1 cellular context compared by ENCODE assay signal in the genomic region with DNA sequence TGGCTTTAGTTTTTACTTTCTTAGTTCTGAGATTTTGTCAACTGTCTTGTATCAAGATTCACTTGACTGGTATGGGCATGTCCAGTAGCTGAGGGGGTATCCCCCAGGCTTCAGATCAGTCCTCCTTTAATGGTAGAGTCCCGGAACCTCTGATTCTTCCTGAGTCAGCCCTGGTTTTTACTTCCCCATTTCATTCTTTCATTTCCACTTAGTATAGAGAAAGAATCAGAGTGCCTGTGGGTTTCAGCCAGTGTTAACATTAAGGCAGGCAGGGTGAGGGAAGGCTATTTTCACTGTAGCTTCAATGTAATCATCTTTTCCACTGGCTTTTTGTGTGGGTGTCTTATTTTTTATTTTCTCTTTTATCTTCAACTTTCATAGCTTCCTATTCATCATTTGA.
TF ChIP-seq lines count a peak whose summit lies in the region.

No MANE protein-coding gene starts in this region.

TF ChIP-seq in K562, 482 proteins besides CTCF, POLR2A, EP300 and RAD21 (continued from another document):
- TF ChIP-seq, protein P1, sequence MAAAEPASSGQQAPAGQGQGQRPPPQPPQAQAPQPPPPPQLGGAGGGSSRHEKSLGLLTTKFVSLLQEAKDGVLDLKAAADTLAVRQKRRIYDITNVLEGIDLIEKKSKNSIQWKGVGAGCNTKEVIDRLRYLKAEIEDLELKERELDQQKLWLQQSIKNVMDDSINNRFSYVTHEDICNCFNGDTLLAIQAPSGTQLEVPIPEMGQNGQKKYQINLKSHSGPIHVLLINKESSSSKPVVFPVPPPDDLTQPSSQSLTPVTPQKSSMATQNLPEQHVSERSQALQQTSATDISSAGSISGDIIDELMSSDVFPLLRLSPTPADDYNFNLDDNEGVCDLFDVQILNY (CRISPR knock-in tag; IDR thresholded peaks at IDR 0.05) = no peak
- TF ChIP-seq, protein P2, sequence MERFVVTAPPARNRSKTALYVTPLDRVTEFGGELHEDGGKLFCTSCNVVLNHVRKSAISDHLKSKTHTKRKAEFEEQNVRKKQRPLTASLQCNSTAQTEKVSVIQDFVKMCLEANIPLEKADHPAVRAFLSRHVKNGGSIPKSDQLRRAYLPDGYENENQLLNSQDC (CRISPR knock-in tag; IDR thresholded peaks at IDR 0.05) = no peak
